Comparison of ENCODE assay signal across 8 cellular contexts in the genomic region with DNA sequence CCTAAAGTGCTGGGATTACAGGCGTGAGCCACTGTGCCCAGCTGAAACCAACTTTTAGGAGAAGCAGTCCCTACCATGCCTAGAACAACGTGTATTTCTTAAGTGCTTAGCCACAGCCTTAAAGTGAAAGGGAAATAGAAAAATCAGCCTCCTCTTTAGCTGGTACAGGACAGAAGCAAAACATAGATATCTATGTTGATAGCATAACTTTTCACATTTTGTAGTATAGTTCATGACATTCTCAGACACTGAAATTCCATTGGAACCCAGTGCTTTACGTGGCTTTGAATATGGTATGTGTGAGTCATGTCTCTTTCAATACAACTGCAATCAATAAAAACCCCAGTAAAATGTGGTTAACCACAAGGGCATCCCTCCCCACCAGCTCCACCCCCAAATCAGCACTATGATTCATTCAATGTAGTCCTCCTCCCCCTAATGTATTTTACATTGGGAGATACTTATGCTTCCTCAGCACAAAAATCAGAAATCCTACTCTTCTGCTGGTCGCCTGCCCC. TPM values are rescaled to one million over a fixed set of nuclear protein-coding genes. Genes with fewer than 3 reads are reported as not detected.
DNase-seq lines count a peak whose midpoint lies in the region; ATAC-seq, FAIRE-seq and TF ChIP-seq lines count a peak whose summit lies in the region.

No MANE protein-coding gene starts in this region.

- H3K4me3 ChIP-seq in lower lobe of right lung (no peak overlapping the region), thyroid gland (replicated peaks in 1 of 3) (no peak overlapping the region)

- no peaks in the 10 kb centered on the region for H3K27me3 ChIP-seq in lower lobe of right lung (ENCODE audit: low read depth)
- H3K27me3 ChIP-seq in thyroid gland, result no peaks in the 10 kb centered on the region

- no peaks in the 10 kb centered on the region for H3K9me3 ChIP-seq in lower lobe of right lung
- H3K9me3 ChIP-seq in thyroid gland, result no peaks in the 10 kb centered on the region

- no peak overlapping the region for H3K27ac ChIP-seq in lower lobe of right lung
- peak overlapping the region in 1 of 3 donors; percentile 54 for H3K27ac ChIP-seq in thyroid gland

- peak; percentile 15 for DNase-seq in GM10248 (ENCODE audit: extremely low spot score)
- DNase-seq in NCI-H226, result peak; percentile 80
- peak; percentile 33 for DNase-seq in activated T-cell treated with anti-CD3 and anti-CD28 coated beads, Interleukin-2, amount 50 U/mL, for 4 hours
- no peak for DNase-seq in lower lobe of right lung
- DNase-seq in urothelium cell line (ENCODE audit: low spot score), result peak; percentile 78
- DNase-seq in thyroid gland, result no peak
- no peak for DNase-seq in NCI-H345 treated with DMSO at 0.1 percent for 48 hours (lab: John Stamatoyannopoulos, UW; ENCODE audit: unreplicated experiment)

- no peak overlapping the region for H3K4me3 Mint-ChIP-seq in activated T-cell treated with anti-CD3 and anti-CD28 coated beads, Interleukin-2, amount 50 U/mL, for 4 hours

- TF ChIP-seq POLR2A in thyroid gland (IDR thresholded peaks at IDR 0.05), result no peak

- ATAC-seq in HG02571 (IDR thresholded peaks at IDR 0.05; ENCODE audit: unreplicated experiment) (peak; percentile 77), lower lobe of right lung (peak; percentile 17 to 40)
- peak; percentile 94 to 96 for ATAC-seq in activated T-cell treated with anti-CD3 and anti-CD28 coated beads, Interleukin-2, amount 50 U/mL, for 4 hours

- peaks cover 47% of the 10 kb centered on the region for H3K4me1 ChIP-seq in lower lobe of right lung
- H3K4me1 ChIP-seq in thyroid gland, result peaks cover 20 to 58% of the 10 kb centered on the region in 2 donors

- no peaks in the 10 kb centered on the region for H3K36me3 ChIP-seq in lower lobe of right lung
- H3K36me3 ChIP-seq in thyroid gland, result no peaks in the 10 kb centered on the region

- WGBS in thyroid gland, 2 donors, result 57 to 65% methylated on average over 4 of the region's 4 CpGs

- H3K4me1 Mint-ChIP-seq in activated T-cell treated with anti-CD3 and anti-CD28 coated beads, Interleukin-2, amount 50 U/mL, for 4 hours (ENCODE audit: low read depth), result peaks cover 11% of the 10 kb centered on the region

- H3K9me3 Mint-ChIP-seq in activated T-cell treated with anti-CD3 and anti-CD28 coated beads, Interleukin-2, amount 50 U/mL, for 4 hours, result no peaks in the 10 kb centered on the region

- FAIRE-seq in urothelium cell line (lab: Jason Lieb, UNC), result no peak

- TF ChIP-seq CTCF in GM10248 (IDR thresholded peaks at IDR 0.05; ENCODE audit: control extremely low read depth, extremely low read depth, low read depth, missing control alignments), result no peak
- TF ChIP-seq CTCF in lower lobe of right lung (IDR thresholded peaks at IDR 0.05), result no peak
- no peak for TF ChIP-seq CTCF in thyroid gland (IDR thresholded peaks at IDR 0.05)

- H3K27me3 Mint-ChIP-seq in activated T-cell treated with anti-CD3 and anti-CD28 coated beads, Interleukin-2, amount 50 U/mL, for 4 hours (ENCODE audit: low read depth), result peaks cover 50% of the 10 kb centered on the region

- intact Hi-C loops in lower lobe of right lung (cut with DNase I) (no loop called here), thyroid gland (cut with DNase I) (no loop called here)

- no peaks in the 10 kb centered on the region for H3K36me3 Mint-ChIP-seq in activated T-cell treated with anti-CD3 and anti-CD28 coated beads, Interleukin-2, amount 50 U/mL, for 4 hours (ENCODE audit: insufficient read depth)

- CTCF ChIA-PET in GM10248 (lab: Yijun Ruan, JAX), result interaction anchor here (0.8 to 1.2 kb wide), 3 partner anchors 9 to 21 kb away, joined by 3 to 4 read pairs (median 4); no protein-coding TSS in a partner anchor

- POLR2A ChIA-PET in GM10248 (lab: Yijun Ruan, JAX), result no interaction called here

RNA-seq across cellular contexts. Expression of a gene that starts 32.1 kb away (rescaled TPM):
- not detected for total RNA-seq in activated T-cell treated with anti-CD3 and anti-CD28 coated beads, Interleukin-2, amount 50 U/mL, for 4 hours
- total RNA-seq in lower lobe of right lung (10.2 TPM), thyroid gland (10 to 100 TPM in 1 of 4 donors, 1 to 10 TPM in 3; 2.2 to 16.7 (median 8.0) TPM)

Comparison
In these comparisons a context has a peak if more than half of its experiments do, and no peak if none do; other contexts are left out.
1. DNase-seq: peak in GM10248 (single experiment), NCI-H226 (single experiment), activated T-cell treated with anti-CD3 and anti-CD28 coated beads, Interleukin-2, amount 50 U/mL, for 4 hours (single experiment) and urothelium cell line (single experiment); none in lower lobe of right lung (single experiment), thyroid gland (0 of 2) and NCI-H345 treated with DMSO at 0.1 percent for 48 hours (single experiment).
2. ATAC-seq: peak in every context shown above with its lines; median percentile 95 in activated T-cell treated with anti-CD3 and anti-CD28 coated beads, Interleukin-2, amount 50 U/mL, for 4 hours; 77 in HG02571; 28 in lower lobe of right lung.